ENCODE assay signal across 8 cellular contexts in genomic region chr9:134689320-134690181, GRCh38. TPM values are rescaled to one million over a fixed set of nuclear protein-coding genes. Genes with fewer than 3 reads are reported as not detected.
A peak's percentile ranks its signal among the peaks of the same experiment; 100 is the strongest.
DNase-seq lines count a peak whose midpoint lies in the region; ATAC-seq and TF ChIP-seq lines count a peak whose summit lies in the region.

No MANE protein-coding gene starts in this region.

- H3K27ac ChIP-seq in coronary artery (peak overlapping the region in 1 of 2 donors; percentile 29), right lobe of liver (no peak overlapping the region), tibial nerve (peak overlapping the region in 2 of 4 donors; percentile 10 to 21)

- DNase-seq in activated naive CD4-positive, alpha-beta T cell treated with anti-CD3 and anti-CD28 coated beads, Interleukin-2, amount 50 U/mL, for 72 hours (ENCODE audit: low spot score in 2 of 2): peak in 1 of 2 donors; percentile 15
- no peak for DNase-seq in activated naive CD4-positive, alpha-beta T cell (lab: John Stamatoyannopoulos, UW)
- DNase-seq in NCI-H460 (ENCODE audit: extremely low read depth, low read depth) (peak; percentile 38), coronary artery (ENCODE audit: low spot score) (no peak), right lobe of liver (peak in 2 of 3 donors; percentile 62 to 71), tibial nerve (ENCODE audit: low spot score in 2 of 2) (peak; percentile 69 to 79), DMS79 treated with DMSO at 0.1 percent for 48 hours (lab: John Stamatoyannopoulos, UW) (no peak)

- H3K27me3 ChIP-seq in right lobe of liver: no peaks in the 10 kb centered on the region
- H3K27me3 ChIP-seq in tibial nerve: no peaks in the 10 kb centered on the region

- H3K9me3 Mint-ChIP-seq in activated naive CD4-positive, alpha-beta T cell treated with anti-CD3 and anti-CD28 coated beads, Interleukin-2, amount 50 U/mL, for 72 hours: no peaks in the 10 kb centered on the region

- TF ChIP-seq POLR2A in right lobe of liver (IDR thresholded peaks at IDR 0.05) (no peak), tibial nerve (IDR thresholded peaks at IDR 0.05) (no peak)

- no peaks in the 10 kb centered on the region for H3K36me3 Mint-ChIP-seq in activated naive CD4-positive, alpha-beta T cell treated with anti-CD3 and anti-CD28 coated beads, Interleukin-2, amount 50 U/mL, for 72 hours

- H3K27ac Mint-ChIP-seq in activated naive CD4-positive, alpha-beta T cell treated with anti-CD3 and anti-CD28 coated beads, Interleukin-2, amount 50 U/mL, for 72 hours: no peak overlapping the region

- H3K4me1 ChIP-seq in right lobe of liver (no peaks in the 10 kb centered on the region), tibial nerve (peaks cover 0 to 44% (median 8%) of the 10 kb centered on the region in 4 donors)

- no peak for TF ChIP-seq EP300 in tibial nerve (IDR thresholded peaks at IDR 0.05)

- no peaks in the 10 kb centered on the region for H3K36me3 ChIP-seq in right lobe of liver
- peaks cover 0 to 22% (median 0%) of the 10 kb centered on the region in 3 donors for H3K36me3 ChIP-seq in tibial nerve

- intact Hi-C loops in right lobe of liver (cut with DNase I): loop anchor here (5.0 to 10.0 kb wide), 2 partner anchors 43 to 725 kb away; no protein-coding TSS in a partner anchor

- TF ChIP-seq CTCF in coronary artery (IDR thresholded peaks at IDR 0.05) (peak; percentile 88), right lobe of liver (IDR thresholded peaks at IDR 0.05) (peak; percentile 45 to 83 (median 61)), tibial nerve (IDR thresholded peaks at IDR 0.05) (peak; percentile 82 to 93 (median 86))

- ATAC-seq in activated naive CD4-positive, alpha-beta T cell treated with anti-CD3 and anti-CD28 coated beads, Interleukin-2, amount 50 U/mL, for 72 hours: peak; percentile 35 to 43
- ATAC-seq in right lobe of liver: peak; percentile 74 to 89 (median 84)
- ATAC-seq in GM18517 (IDR thresholded peaks at IDR 0.05; ENCODE audit: unreplicated experiment): no peak

- H3K4me3 ChIP-seq in coronary artery: no peak overlapping the region
- H3K4me3 ChIP-seq in right lobe of liver: no peak overlapping the region
- no peak overlapping the region for H3K4me3 ChIP-seq in tibial nerve

- WGBS in right lobe of liver (ENCODE audit: insufficient coverage, low coverage, low lambda C conversion rate, missing lambda C conversion rate): 14% methylated on average over 8 of the region's 20 CpGs
- 34 to 51% methylated on average over 16 to 17 of the region's 20 CpGs for WGBS in tibial nerve, 2 donors

- H3K9me3 ChIP-seq in right lobe of liver (no peaks in the 10 kb centered on the region), tibial nerve (no peaks in the 10 kb centered on the region)

RNA-seq across cellular contexts. Expression of gene COL5A1, which starts 47.9 kb away (rescaled TPM):
- total RNA-seq in activated naive CD4-positive, alpha-beta T cell treated with anti-CD3 and anti-CD28 coated beads, Interleukin-2, amount 50 U/mL, for 72 hours: under 1 TPM; 0.04 to 0.18 TPM
- 1.6 and 2.1 TPM in 2 replicates for total RNA-seq in NCI-H460 (2014; rRNA removed; shearing (Covaris generic))
- 3.4 and 7.8 TPM in 2 replicates for polyA plus RNA-seq in NCI-H460 (2014; cell fraction: nucleus; rRNA removed)
- 10 to 100 TPM in 2 of 6 experiments, 1 to 10 TPM in 4; 1.5 to 17.0 (median 7.7) TPM for total RNA-seq in right lobe of liver
- 10 to 100 TPM; 51.9 to 78.3 (median 62.4) TPM for total RNA-seq in tibial nerve

Comparison
In these comparisons a context has a peak if more than half of its experiments do, and no peak if none do; other contexts are left out.
1. DNase-seq: peak in NCI-H460 (single experiment), right lobe of liver (2 of 3) and tibial nerve (2 of 2); none in activated naive CD4-positive, alpha-beta T cell (0 of 4), coronary artery (single experiment) and DMS79 treated with DMSO at 0.1 percent for 48 hours (single experiment).
2. Peak in every context shown above with its lines, with median percentiles within 50 percentile points of each other: CTCF ChIP-seq.